In genomic region chr16:64910351-64910750, GRCh38 we compare ENCODE assay signal across 10 cellular contexts.
DNase-seq lines count a peak whose midpoint lies in the region; ATAC-seq and TF ChIP-seq lines count a peak whose summit lies in the region.
"Had no signal": no experiment of that assay in that cellular context is flagged by ENCODE, and none has a peak within 500 bp of the region (broad histone marks: within the 10 kb centered on the region; RNA-seq: fewer than 3 reads in every experiment).

No MANE protein-coding gene starts in this region.

- H3K27me3 ChIP-seq in GM23338 (ENCODE audit: insufficient read depth) (no peaks in the 10 kb centered on the region), Peyer's patch (no peaks in the 10 kb centered on the region)
- H3K27me3 ChIP-seq: tibial artery had no signal

- no peaks in the 10 kb centered on the region for H3K79me2 ChIP-seq in GM23338 (replicated peaks; ENCODE audit: insufficient read depth)

- no peaks in the 10 kb centered on the region for H3F3A ChIP-seq in GM23338 (replicated peaks; ENCODE audit: low read depth)

- POLR2A ChIA-PET in WTC11 (lab: Charles Lee), result no interaction called here

- no peaks in the 10 kb centered on the region for H3K9me3 Mint-ChIP-seq in GM23338
- no peaks in the 10 kb centered on the region for H3K9me3 Mint-ChIP-seq in WTC11

- H3K4me3 ChIP-seq in GM23338 (no peak overlapping the region), skeletal muscle cell (ENCODE audit: low read depth, low read length) (no peak overlapping the region), Peyer's patch (no peak overlapping the region)
- H3K4me3 ChIP-seq: tibial artery had no signal

- H3K36me3 Mint-ChIP-seq in GM23338 (ENCODE audit: low read depth) (no peaks in the 10 kb centered on the region), WTC11 (no peaks in the 10 kb centered on the region)

- H3K4me1 Mint-ChIP-seq in GM23338 (peaks cover 4% of the 10 kb centered on the region; the same call in 1 of the 3 replicates), WTC11 (peaks cover 7% of the 10 kb centered on the region; the same call in 1 of the 2 replicates)

- H3K4me2 ChIP-seq in GM23338, result no peak overlapping the region

- H3K4me1 ChIP-seq in GM23338 (ENCODE audit: insufficient read depth) (no peaks in the 10 kb centered on the region), Peyer's patch (no peaks in the 10 kb centered on the region)

- no peaks in the 10 kb centered on the region for H3K9me2 ChIP-seq in GM23338 (ENCODE audit: insufficient read depth)

- H3K27ac ChIP-seq in GM23338 (ENCODE audit: low read depth), result no peak overlapping the region
- H3K27ac ChIP-seq in Peyer's patch, result peak overlapping the region in 1 of 4 donors; percentile 35
- H3K27ac ChIP-seq: tibial artery had no signal

- CTCF ChIA-PET in WTC11 (lab: Charles Lee), result interaction anchor here (0.9 kb wide), 1 partner anchor 69 kb away, joined by 5 read pairs; no protein-coding TSS in a partner anchor

- no peaks in the 10 kb centered on the region for H3K9me3 ChIP-seq in Peyer's patch
- H3K9me3 ChIP-seq: tibial artery had no signal

- no peak for TF ChIP-seq POLR2A in Peyer's patch (IDR thresholded peaks at IDR 0.05)

- ATAC-seq in GM23338 (peak; percentile 33; the same call in 2 of the 3 replicates), WTC11 (peak; percentile 71), left ventricle myocardium superior (peak; percentile 99), GM19455 (IDR thresholded peaks at IDR 0.05; ENCODE audit: unreplicated experiment) (no peak)

- H2AFZ ChIP-seq in GM23338, result peak overlapping the region; percentile 93

- H4K20me1 ChIP-seq in GM23338 (replicated peaks; ENCODE audit: insufficient read depth), result no peaks in the 10 kb centered on the region

- DNase-seq in GM23338 (ENCODE audit: low spot score) (peak; percentile 44), WTC11 (ENCODE audit: low spot score) (peak; percentile 10), left ventricle myocardium superior (peak; percentile 62), skeletal muscle cell (ENCODE audit: low read depth) (peak; percentile 99), Peyer's patch (no peak), NCI-H187 treated with DMSO at 0.1 percent for 48 hours (lab: John Stamatoyannopoulos, UW) (no peak), GM20000 (ENCODE audit: low spot score) (no peak)
- DNase-seq: activated CD8-positive, alpha-beta memory T cell treated with anti-CD3 and anti-CD28 coated beads for 24 hours had no signal

- no peaks in the 10 kb centered on the region for H3K27me3 Mint-ChIP-seq in GM23338 (ENCODE audit: insufficient read depth, low read depth, poor library complexity)
- no peaks in the 10 kb centered on the region for H3K27me3 Mint-ChIP-seq in WTC11 (ENCODE audit: low read depth)

- H3K36me3 ChIP-seq in GM23338 (ENCODE audit: insufficient read depth), result no peaks in the 10 kb centered on the region
- no peaks in the 10 kb centered on the region for H3K36me3 ChIP-seq in Peyer's patch
- H3K36me3 ChIP-seq: tibial artery had no signal

- H3K4me3 Mint-ChIP-seq in GM23338 (no peak overlapping the region), WTC11 (no peak overlapping the region)

- intact Hi-C loops in left ventricle myocardium superior (cut with micrococcal nuclease), result no loop called here

- H3K27ac Mint-ChIP-seq in GM23338, result no peak overlapping the region
- no peak overlapping the region for H3K27ac Mint-ChIP-seq in WTC11

- TF ChIP-seq CTCF in GM23338 (conservative IDR thresholded peaks at IDR 0.05; ENCODE audit: low read depth in 2 of 2), result no peak
- no peak for TF ChIP-seq CTCF in WTC11 (IDR thresholded peaks at IDR 0.05)
- no peak for TF ChIP-seq CTCF in Peyer's patch (IDR thresholded peaks at IDR 0.05)
- TF ChIP-seq CTCF in GM20000 (IDR thresholded peaks at IDR 0.05; ENCODE audit: extremely low read depth, missing control alignments), result no peak

TF ChIP-seq in GM23338, 12 proteins besides CTCF, POLR2A, EP300 and RAD21:
- TF ChIP-seq NANOG (IDR thresholded peaks at IDR 0.05; ENCODE audit: borderline replicate concordance), result no peak
- TF ChIP-seq, protein P1, sequence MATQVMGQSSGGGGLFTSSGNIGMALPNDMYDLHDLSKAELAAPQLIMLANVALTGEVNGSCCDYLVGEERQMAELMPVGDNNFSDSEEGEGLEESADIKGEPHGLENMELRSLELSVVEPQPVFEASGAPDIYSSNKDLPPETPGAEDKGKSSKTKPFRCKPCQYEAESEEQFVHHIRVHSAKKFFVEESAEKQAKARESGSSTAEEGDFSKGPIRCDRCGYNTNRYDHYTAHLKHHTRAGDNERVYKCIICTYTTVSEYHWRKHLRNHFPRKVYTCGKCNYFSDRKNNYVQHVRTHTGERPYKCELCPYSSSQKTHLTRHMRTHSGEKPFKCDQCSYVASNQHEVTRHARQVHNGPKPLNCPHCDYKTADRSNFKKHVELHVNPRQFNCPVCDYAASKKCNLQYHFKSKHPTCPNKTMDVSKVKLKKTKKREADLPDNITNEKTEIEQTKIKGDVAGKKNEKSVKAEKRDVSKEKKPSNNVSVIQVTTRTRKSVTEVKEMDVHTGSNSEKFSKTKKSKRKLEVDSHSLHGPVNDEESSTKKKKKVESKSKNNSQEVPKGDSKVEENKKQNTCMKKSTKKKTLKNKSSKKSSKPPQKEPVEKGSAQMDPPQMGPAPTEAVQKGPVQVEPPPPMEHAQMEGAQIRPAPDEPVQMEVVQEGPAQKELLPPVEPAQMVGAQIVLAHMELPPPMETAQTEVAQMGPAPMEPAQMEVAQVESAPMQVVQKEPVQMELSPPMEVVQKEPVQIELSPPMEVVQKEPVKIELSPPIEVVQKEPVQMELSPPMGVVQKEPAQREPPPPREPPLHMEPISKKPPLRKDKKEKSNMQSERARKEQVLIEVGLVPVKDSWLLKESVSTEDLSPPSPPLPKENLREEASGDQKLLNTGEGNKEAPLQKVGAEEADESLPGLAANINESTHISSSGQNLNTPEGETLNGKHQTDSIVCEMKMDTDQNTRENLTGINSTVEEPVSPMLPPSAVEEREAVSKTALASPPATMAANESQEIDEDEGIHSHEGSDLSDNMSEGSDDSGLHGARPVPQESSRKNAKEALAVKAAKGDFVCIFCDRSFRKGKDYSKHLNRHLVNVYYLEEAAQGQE (IDR thresholded peaks at IDR 0.05; ENCODE audit: unreplicated experiment), result no peak
- TF ChIP-seq ETS1 (IDR thresholded peaks at IDR 0.05), result no peak
- TF ChIP-seq ZNF114 (CRISPR knock-in tag; IDR thresholded peaks at IDR 0.05), result no peak
- TF ChIP-seq EZH2 (IDR thresholded peaks at IDR 0.05; ENCODE audit: low read depth, unreplicated experiment), result no peak
- no peak for TF ChIP-seq CREB1 (CRISPR knock-in tag; IDR thresholded peaks at IDR 0.05; ENCODE audit: low read depth)

TF ChIP-seq in WTC11, 78 proteins besides CTCF, POLR2A, EP300 and RAD21:
- TF ChIP-seq TP53 (CRISPR knock-in tag; IDR thresholded peaks at IDR 0.05) (no peak), E2F1 (CRISPR knock-in tag; IDR thresholded peaks at IDR 0.05) (no peak), ZBTB21 (CRISPR knock-in tag; IDR thresholded peaks at IDR 0.05; ENCODE audit: borderline replicate concordance) (no peak), GABPB1 (CRISPR knock-in tag; IDR thresholded peaks at IDR 0.05) (no peak), ZNF423 (CRISPR knock-in tag; IDR thresholded peaks at IDR 0.05) (no peak), SP1 (CRISPR knock-in tag; conservative IDR thresholded peaks at IDR 0.05) (no peak), CREB1 (CRISPR knock-in tag; IDR thresholded peaks at IDR 0.05) (no peak), CBFB (CRISPR knock-in tag; IDR thresholded peaks at IDR 0.05; ENCODE audit: low read depth) (no peak), TCF7 (CRISPR knock-in tag; IDR thresholded peaks at IDR 0.05; ENCODE audit: low read depth) (no peak), ZNF263 (CRISPR knock-in tag; IDR thresholded peaks at IDR 0.05; ENCODE audit: low read depth) (no peak), NFE2L1 (CRISPR knock-in tag; IDR thresholded peaks at IDR 0.05) (no peak), ZNF138 (CRISPR knock-in tag; conservative IDR thresholded peaks at IDR 0.05) (no peak)
- TF ChIP-seq, protein P2, sequence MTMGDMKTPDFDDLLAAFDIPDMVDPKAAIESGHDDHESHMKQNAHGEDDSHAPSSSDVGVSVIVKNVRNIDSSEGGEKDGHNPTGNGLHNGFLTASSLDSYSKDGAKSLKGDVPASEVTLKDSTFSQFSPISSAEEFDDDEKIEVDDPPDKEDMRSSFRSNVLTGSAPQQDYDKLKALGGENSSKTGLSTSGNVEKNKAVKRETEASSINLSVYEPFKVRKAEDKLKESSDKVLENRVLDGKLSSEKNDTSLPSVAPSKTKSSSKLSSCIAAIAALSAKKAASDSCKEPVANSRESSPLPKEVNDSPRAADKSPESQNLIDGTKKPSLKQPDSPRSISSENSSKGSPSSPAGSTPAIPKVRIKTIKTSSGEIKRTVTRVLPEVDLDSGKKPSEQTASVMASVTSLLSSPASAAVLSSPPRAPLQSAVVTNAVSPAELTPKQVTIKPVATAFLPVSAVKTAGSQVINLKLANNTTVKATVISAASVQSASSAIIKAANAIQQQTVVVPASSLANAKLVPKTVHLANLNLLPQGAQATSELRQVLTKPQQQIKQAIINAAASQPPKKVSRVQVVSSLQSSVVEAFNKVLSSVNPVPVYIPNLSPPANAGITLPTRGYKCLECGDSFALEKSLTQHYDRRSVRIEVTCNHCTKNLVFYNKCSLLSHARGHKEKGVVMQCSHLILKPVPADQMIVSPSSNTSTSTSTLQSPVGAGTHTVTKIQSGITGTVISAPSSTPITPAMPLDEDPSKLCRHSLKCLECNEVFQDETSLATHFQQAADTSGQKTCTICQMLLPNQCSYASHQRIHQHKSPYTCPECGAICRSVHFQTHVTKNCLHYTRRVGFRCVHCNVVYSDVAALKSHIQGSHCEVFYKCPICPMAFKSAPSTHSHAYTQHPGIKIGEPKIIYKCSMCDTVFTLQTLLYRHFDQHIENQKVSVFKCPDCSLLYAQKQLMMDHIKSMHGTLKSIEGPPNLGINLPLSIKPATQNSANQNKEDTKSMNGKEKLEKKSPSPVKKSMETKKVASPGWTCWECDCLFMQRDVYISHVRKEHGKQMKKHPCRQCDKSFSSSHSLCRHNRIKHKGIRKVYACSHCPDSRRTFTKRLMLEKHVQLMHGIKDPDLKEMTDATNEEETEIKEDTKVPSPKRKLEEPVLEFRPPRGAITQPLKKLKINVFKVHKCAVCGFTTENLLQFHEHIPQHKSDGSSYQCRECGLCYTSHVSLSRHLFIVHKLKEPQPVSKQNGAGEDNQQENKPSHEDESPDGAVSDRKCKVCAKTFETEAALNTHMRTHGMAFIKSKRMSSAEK (CRISPR knock-in tag; IDR thresholded peaks at IDR 0.05; ENCODE audit: borderline replicate concordance), result no peak
TF ChIP-seq in WTC11: peak in this region for 0.

Comparison
In these comparisons a context has a peak if more than half of its experiments do, and no peak if none do; other contexts are left out.
1. DNase-seq: peak in GM23338 (single experiment), WTC11 (single experiment), left ventricle myocardium superior (single experiment) and skeletal muscle cell (single experiment); none in Peyer's patch (0 of 3), NCI-H187 treated with DMSO at 0.1 percent for 48 hours (single experiment) and GM20000 (single experiment).